In the genomic region with DNA sequence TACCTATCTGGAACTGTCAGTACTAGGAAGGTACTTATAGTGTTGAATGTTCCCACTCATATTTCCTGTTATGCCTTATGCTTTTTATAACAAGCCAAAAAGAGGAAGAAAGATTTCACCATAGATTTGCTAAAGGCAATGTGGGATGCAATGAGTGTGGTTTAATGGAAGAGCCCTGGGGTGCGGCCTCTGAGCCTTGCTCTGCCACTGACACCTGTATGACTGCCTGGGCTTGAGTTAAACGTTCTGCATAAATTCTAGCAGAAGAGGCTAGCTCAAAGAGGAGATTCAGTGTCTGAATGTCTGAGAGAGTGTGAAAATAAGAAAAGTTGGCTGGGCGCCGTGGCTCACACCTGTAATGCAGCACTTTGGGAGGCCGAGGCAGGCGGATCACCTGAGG, we compare ENCODE assay signal across 17 cellular contexts.
DNase-seq lines count a peak whose midpoint lies in the region; ATAC-seq, FAIRE-seq and TF ChIP-seq lines count a peak whose summit lies in the region.
"Had no signal": no experiment of that assay in that cellular context is flagged by ENCODE, and none has a peak within 500 bp of the region (broad histone marks: within the 10 kb centered on the region; RNA-seq: fewer than 3 reads in every experiment).

No MANE protein-coding gene starts in this region.

- H3K9me3 Mint-ChIP-seq in naive thymus-derived CD4-positive, alpha-beta T cell: peaks cover 0 to 15% (median 4%) of the 10 kb centered on the region in 11 donors
- H3K9me3 Mint-ChIP-seq: activated CD4-positive, alpha-beta T cell treated with anti-CD3 and anti-CD28 coated beads, Interleukin-2, amount 10 ng/mL, durations not matched to agents 24 days and 14 days had no signal

- BruUV-seq in OCI-LY7 (replicated peaks; lab: Mats Ljungman, UMichigan) (no TSS peak), endothelial cell of umbilical vein (replicated peaks; lab: Mats Ljungman, UMichigan) (no TSS peak)

- peaks cover 0 to 6% (median 0%) of the 10 kb centered on the region in 7 donors for H3K4me1 Mint-ChIP-seq in naive thymus-derived CD4-positive, alpha-beta T cell
- H3K4me1 Mint-ChIP-seq: activated CD4-positive, alpha-beta T cell treated with anti-CD3 and anti-CD28 coated beads, Interleukin-2, amount 10 ng/mL, durations not matched to agents 24 days and 14 days had no signal

- peak; percentile 52 for ATAC-seq in naive thymus-derived CD4-positive, alpha-beta T cell
- no peak for ATAC-seq in HG02678 (IDR thresholded peaks at IDR 0.05; ENCODE audit: unreplicated experiment)
- ATAC-seq: HCT116 had no signal

- H3K27ac ChIP-seq in OCI-LY7 (ENCODE audit: low read depth, low read length, poor library complexity, severe bottlenecking): no peak overlapping the region
- no peak overlapping the region for H3K27ac ChIP-seq in endothelial cell of umbilical vein (ENCODE audit: insufficient read depth, low read depth, low read length)
- H3K27ac ChIP-seq in naive thymus-derived CD4-positive, alpha-beta T cell (ENCODE audit: low read depth, low read length): no peak overlapping the region

- H3K9me3 ChIP-seq in OCI-LY7 (ENCODE audit: low read length) (no peaks in the 10 kb centered on the region), endothelial cell of umbilical vein (replicated peaks; ENCODE audit: control insufficient read depth, insufficient read depth, low read length) (no peaks in the 10 kb centered on the region)
- no peaks in the 10 kb centered on the region for H3K9me3 ChIP-seq in naive thymus-derived CD4-positive, alpha-beta T cell (ENCODE audit: control insufficient read depth in 2 of 3, low read length in 3 of 3)

- no peaks in the 10 kb centered on the region for H3K36me3 ChIP-seq in OCI-LY7 (ENCODE audit: insufficient read depth, low read length)
- H3K36me3 ChIP-seq in endothelial cell of umbilical vein (ENCODE audit: control insufficient read depth in 2 of 2, extremely low read depth in 1 of 2, insufficient read depth in 2 of 2, low read length in 2 of 2): no peaks in the 10 kb centered on the region
- no peaks in the 10 kb centered on the region for H3K36me3 ChIP-seq in naive thymus-derived CD4-positive, alpha-beta T cell (ENCODE audit: control insufficient read depth in 2 of 3, insufficient read depth in 3 of 3, low read length in 3 of 3)

- no peak for TF ChIP-seq POLR2A in endothelial cell of umbilical vein (IDR thresholded peaks at IDR 0.05; ENCODE audit: low read depth, low read length)

- H3K36me3 Mint-ChIP-seq in naive thymus-derived CD4-positive, alpha-beta T cell: peaks cover 0 to 17% (median 7%) of the 10 kb centered on the region in 5 donors

- dilution Hi-C loops in endothelial cell of umbilical vein (cut with MboI; ENCODE audit: extremely low pct_ligation_motif_present, low sequenced_read_pairs): no loop called here

- no peak overlapping the region for H3K4me3 Mint-ChIP-seq in naive thymus-derived CD4-positive, alpha-beta T cell
- H3K4me3 Mint-ChIP-seq: activated CD4-positive, alpha-beta T cell treated with anti-CD3 and anti-CD28 coated beads, Interleukin-2, amount 10 ng/mL, durations not matched to agents 24 days and 14 days; memory B cell had no signal

- H3K79me2 ChIP-seq in OCI-LY7 (ENCODE audit: insufficient read depth, low read depth, low read length) (no peaks in the 10 kb centered on the region), endothelial cell of umbilical vein (ENCODE audit: control insufficient read depth, insufficient read depth, low read length) (no peaks in the 10 kb centered on the region)

- no peaks in the 10 kb centered on the region for H3K9me1 ChIP-seq in endothelial cell of umbilical vein (replicated peaks; ENCODE audit: control insufficient read depth, extremely low read depth, insufficient read depth, low read length)

- H3K9me2 ChIP-seq in OCI-LY7 (ENCODE audit: insufficient read depth, low read length): no peaks in the 10 kb centered on the region

- no peaks in the 10 kb centered on the region for H4K20me1 ChIP-seq in OCI-LY7 (ENCODE audit: insufficient read depth, low read length)
- no peaks in the 10 kb centered on the region for H4K20me1 ChIP-seq in endothelial cell of umbilical vein (replicated peaks; ENCODE audit: control insufficient read depth, extremely low read depth, insufficient read depth, low read length)

- H3K4me1 ChIP-seq in OCI-LY7 (ENCODE audit: insufficient read depth, low read length, poor library complexity, severe bottlenecking) (no peaks in the 10 kb centered on the region), endothelial cell of umbilical vein (ENCODE audit: control insufficient read depth, extremely low read depth, insufficient read depth, low read length) (no peaks in the 10 kb centered on the region)
- H3K4me1 ChIP-seq in naive thymus-derived CD4-positive, alpha-beta T cell (ENCODE audit: control insufficient read depth in 2 of 2, insufficient read depth in 2 of 2, low read length in 2 of 2): no peaks in the 10 kb centered on the region

- H3K27me3 Mint-ChIP-seq in naive thymus-derived CD4-positive, alpha-beta T cell: peaks cover 0 to 6% (median 0%) of the 10 kb centered on the region in 5 donors
- H3K27me3 Mint-ChIP-seq: memory B cell had no signal

- DNase-seq in CD1c-positive myeloid dendritic cell (ENCODE audit: extremely low spot score) (peak; percentile 73), OCI-LY7 (ENCODE audit: low spot score) (peak; percentile 3), endothelial cell of umbilical vein (ENCODE audit: low read depth, low spot score) (peak; percentile 23), NCI-H2107 treated with DMSO at 0.1 percent for 48 hours (lab: John Stamatoyannopoulos, UW; ENCODE audit: unreplicated experiment) (no peak), HUDEP-2 (lab: John Stamatoyannopoulos, UW; ENCODE audit: unreplicated experiment in 76 of 76) (no peak)
- DNase-seq in naive thymus-derived CD4-positive, alpha-beta T cell: no peak
- no peak for DNase-seq in stimulated activated CD4-positive, alpha-beta T cell treated with anti-CD3 and anti-CD28 coated beads, Interleukin-12 subunit alpha, Interleukin-12 subunit beta, amount 100 ng/mL, for 4 hours
- DNase-seq: activated CD4-positive, alpha-beta T cell treated with anti-CD3 and anti-CD28 coated beads, Interleukin-2, amount 10 ng/mL, durations not matched to agents 24 days and 14 days; activated T-cell treated with anti-CD3 and anti-CD28 coated beads, Interleukin-2, amount 50 U/mL, for 1 hour; cerebellar nuclear complex; DMS53; MM.1S; NCI-H2171; nucleus accumbens had no signal

- H3K4me3 ChIP-seq in OCI-LY7 (ENCODE audit: low read depth, low read length, poor library complexity, severe bottlenecking): no peak overlapping the region
- no peak overlapping the region for H3K4me3 ChIP-seq in endothelial cell of umbilical vein (replicated peaks in 1 of 3; ENCODE audit: insufficient read depth in 1 of 3, low read depth in 1 of 3, low read length in 3 of 3)
- H3K4me3 ChIP-seq in naive thymus-derived CD4-positive, alpha-beta T cell (ENCODE audit: low read length): no peak overlapping the region

- H3K27me3 ChIP-seq in endothelial cell of umbilical vein (ENCODE audit: control insufficient read depth in 2 of 2, insufficient read depth in 2 of 2, low read length in 2 of 2): no peaks in the 10 kb centered on the region
- no peaks in the 10 kb centered on the region for H3K27me3 ChIP-seq in naive thymus-derived CD4-positive, alpha-beta T cell (ENCODE audit: control insufficient read depth in 2 of 2, insufficient read depth in 2 of 2, low read length in 2 of 2)

- FAIRE-seq in endothelial cell of umbilical vein (lab: Jason Lieb, UNC): no peak

- POLR2A ChIA-PET in OCI-LY7 (lab: Charles Lee) (interaction anchor here (0.7 to 1.5 kb wide), 2 partner anchors 11 to 13 kb away, joined by 3 to 5 read pairs; no protein-coding TSS in a partner anchor), endothelial cell of umbilical vein (lab: Charles Lee) (no interaction called here)
- POLR2A ChIA-PET in naive thymus-derived CD4-positive, alpha-beta T cell (lab: Charles Lee): no interaction called here

- intact Hi-C loops in OCI-LY7 (cut with micrococcal nuclease; ENCODE audit: unreplicated experiment): no loop called here
- intact Hi-C loops in endothelial cell of umbilical vein (cut with micrococcal nuclease): no loop called here
- intact Hi-C loops in naive thymus-derived CD4-positive, alpha-beta T cell (cut with micrococcal nuclease): no loop called here

- TF ChIP-seq CTCF in OCI-LY7 (conservative IDR thresholded peaks at IDR 0.05; ENCODE audit: low read length) (no peak), endothelial cell of umbilical vein (IDR thresholded peaks at IDR 0.05; ENCODE audit: extremely low read depth in 1 of 2, insufficient read depth in 1 of 2, low read depth in 1 of 2, low read length in 2 of 2) (no peak)

- peak overlapping the region in 1 of 9 donors; percentile 20 for H3K27ac Mint-ChIP-seq in naive thymus-derived CD4-positive, alpha-beta T cell
- H3K27ac Mint-ChIP-seq: activated CD4-positive, alpha-beta T cell treated with anti-CD3 and anti-CD28 coated beads, Interleukin-2, amount 10 ng/mL, durations not matched to agents 24 days and 14 days had no signal

- H2AFZ ChIP-seq in OCI-LY7 (ENCODE audit: low read length) (no peak overlapping the region), endothelial cell of umbilical vein (ENCODE audit: low read depth, low read length) (no peak overlapping the region)

- CTCF ChIA-PET in OCI-LY7 (lab: Charles Lee; ENCODE audit: unreplicated experiment) (no interaction called here), endothelial cell of umbilical vein (lab: Charles Lee) (interaction anchor here (1.1 to 1.2 kb wide), 2 partner anchors 16 to 30 kb away, joined by 3 read pairs; no protein-coding TSS in a partner anchor)
- CTCF ChIA-PET in naive thymus-derived CD4-positive, alpha-beta T cell (lab: Charles Lee): no interaction called here

- no peak overlapping the region for H3K9ac ChIP-seq in endothelial cell of umbilical vein (replicated peaks; ENCODE audit: extremely low read depth, insufficient read depth, low read length)

- H3K4me2 ChIP-seq in OCI-LY7 (ENCODE audit: low read length): no peak overlapping the region
- no peak overlapping the region for H3K4me2 ChIP-seq in endothelial cell of umbilical vein (ENCODE audit: insufficient read depth, low read length)

TF ChIP-seq in endothelial cell of umbilical vein, 7 proteins besides CTCF, POLR2A, EP300 and RAD21:
- TF ChIP-seq MYC (IDR thresholded peaks at IDR 0.05; ENCODE audit: low read depth, low read length): no peak
- no peak for TF ChIP-seq POLR2AphosphoS5 (IDR thresholded peaks at IDR 0.05; ENCODE audit: insufficient read depth, low read depth, low read length)
- no peak for TF ChIP-seq JUN (IDR thresholded peaks at IDR 0.05; ENCODE audit: borderline replicate concordance, insufficient read depth, insufficient read length, low read depth)
- TF ChIP-seq, protein P1, sequence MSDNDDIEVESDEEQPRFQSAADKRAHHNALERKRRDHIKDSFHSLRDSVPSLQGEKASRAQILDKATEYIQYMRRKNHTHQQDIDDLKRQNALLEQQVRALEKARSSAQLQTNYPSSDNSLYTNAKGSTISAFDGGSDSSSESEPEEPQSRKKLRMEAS (IDR thresholded peaks at IDR 0.05; ENCODE audit: insufficient read depth, insufficient read length): no peak
- no peak for TF ChIP-seq FOS (IDR thresholded peaks at IDR 0.05; ENCODE audit: borderline replicate concordance, insufficient read depth, low read length)
- no peak for TF ChIP-seq GATA2 (IDR thresholded peaks at IDR 0.05; ENCODE audit: insufficient read depth, insufficient read length, low read depth, low read length)
- no peak for TF ChIP-seq EZH2 (IDR thresholded peaks at IDR 0.05; ENCODE audit: borderline replicate concordance, low read depth, low read length, severe bottlenecking)

Comparison
In these comparisons a context has a peak if more than half of its experiments do, and no peak if none do; other contexts are left out.
1. DNase-seq: peak in CD1c-positive myeloid dendritic cell (single experiment), OCI-LY7 (single experiment) and endothelial cell of umbilical vein (single experiment); none in naive thymus-derived CD4-positive, alpha-beta T cell (0 of 9), NCI-H2107 treated with DMSO at 0.1 percent for 48 hours (single experiment), stimulated activated CD4-positive, alpha-beta T cell treated with anti-CD3 and anti-CD28 coated beads, Interleukin-12 subunit alpha, Interleukin-12 subunit beta, amount 100 ng/mL, for 4 hours (single experiment) and HUDEP-2 (0 of 76).